Comparison of ENCODE assay signal across 1 cellular context in the genomic region with DNA sequence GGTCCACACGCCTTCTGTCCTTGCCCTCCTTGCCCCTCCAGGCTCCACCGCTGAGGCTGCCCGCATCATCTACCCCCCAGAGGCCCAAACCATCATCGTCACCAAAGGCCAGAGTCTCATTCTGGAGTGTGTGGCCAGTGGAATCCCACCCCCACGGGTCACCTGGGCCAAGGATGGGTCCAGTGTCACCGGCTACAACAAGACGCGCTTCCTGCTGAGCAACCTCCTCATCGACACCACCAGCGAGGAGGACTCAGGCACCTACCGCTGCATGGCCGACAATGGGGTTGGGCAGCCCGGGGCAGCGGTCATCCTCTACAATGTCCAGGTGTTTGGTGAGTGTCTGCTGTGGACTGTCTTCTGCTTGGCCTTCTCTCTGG.
TF ChIP-seq lines count a peak whose summit lies in the region.

No MANE protein-coding gene starts in this region.

TF ChIP-seq in HepG2, 621 proteins besides CTCF, POLR2A, EP300 and RAD21 (continued from another document):
- TF ChIP-seq, protein P1, sequence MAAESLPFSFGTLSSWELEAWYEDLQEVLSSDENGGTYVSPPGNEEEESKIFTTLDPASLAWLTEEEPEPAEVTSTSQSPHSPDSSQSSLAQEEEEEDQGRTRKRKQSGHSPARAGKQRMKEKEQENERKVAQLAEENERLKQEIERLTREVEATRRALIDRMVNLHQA (CRISPR knock-in tag; IDR thresholded peaks at IDR 0.05) = no peak
TF ChIP-seq in HepG2: peak in this region for 0.
